ENCODE assay signal across 8 cellular contexts in genomic region chr9:109014267-109015025, GRCh38. TPM values are rescaled to one million over a fixed set of nuclear protein-coding genes. Genes with fewer than 3 reads are reported as not detected.
DNase-seq lines count a peak whose midpoint lies in the region; ATAC-seq and TF ChIP-seq lines count a peak whose summit lies in the region.

No MANE protein-coding gene starts in this region.

- H3K4me3 ChIP-seq in A673 (ENCODE audit: low read depth, low read length, poor library complexity, severe bottlenecking) (peak overlapping the region; percentile 94), Karpas-422 (ENCODE audit: low read length) (no peak overlapping the region), mucosa of descending colon (no peak overlapping the region), lower leg skin (ENCODE audit: low read depth, poor library complexity, severe bottlenecking) (no peak overlapping the region)

- peaks cover 37% of the 10 kb centered on the region for H3K79me2 ChIP-seq in Karpas-422 (ENCODE audit: low read length)

- no peaks in the 10 kb centered on the region for H3K9me3 ChIP-seq in A673 (ENCODE audit: low read depth, low read length, poor library complexity, severe bottlenecking)
- no peaks in the 10 kb centered on the region for H3K9me3 ChIP-seq in Karpas-422 (ENCODE audit: low read length)
- no peaks in the 10 kb centered on the region for H3K9me3 ChIP-seq in mucosa of descending colon

- DNase-seq in A673 (ENCODE audit: low spot score) (peak; percentile 56), Karpas-422 (no peak), dedifferentiated amniotic fluid mesenchymal stem cell (ENCODE audit: extremely low spot score) (peak; percentile 40), mucosa of descending colon (peak in 2 of 3 donors; percentile 22 to 27), NCI-H2196 (lab: John Stamatoyannopoulos, UW; ENCODE audit: unreplicated experiment) (no peak), lower leg skin (ENCODE audit: low spot score in 2 of 2) (no peak)

- no peaks in the 10 kb centered on the region for H4K20me1 ChIP-seq in Karpas-422 (ENCODE audit: insufficient read depth, low read depth, low read length)

- TF ChIP-seq CTCF in A673 (conservative IDR thresholded peaks at IDR 0.05; ENCODE audit: low read depth, low read length), result no peak
- TF ChIP-seq CTCF in mucosa of descending colon (IDR thresholded peaks at IDR 0.05), result no peak
- no peak for TF ChIP-seq CTCF in lower leg skin (IDR thresholded peaks at IDR 0.05)

- H2AFZ ChIP-seq in Karpas-422 (ENCODE audit: low read length), result no peak overlapping the region

- H3K27ac ChIP-seq in A673 (ENCODE audit: low read depth, low read length, poor library complexity, severe bottlenecking), result peak overlapping the region; percentile 68
- peak overlapping the region; percentile 34; the same call in 1 of the 2 replicates for H3K27ac ChIP-seq in Karpas-422 (ENCODE audit: low read length)

- TF ChIP-seq POLR2A in lower leg skin (IDR thresholded peaks at IDR 0.05), result no peak

- H3K9me2 ChIP-seq in Karpas-422 (replicated peaks; ENCODE audit: insufficient read depth, low read length), result no peaks in the 10 kb centered on the region

- no peak overlapping the region for H3K9ac ChIP-seq in Karpas-422 (ENCODE audit: low read length)

- peaks cover 6% of the 10 kb centered on the region for H3K36me3 ChIP-seq in A673 (ENCODE audit: insufficient read depth, low read length, poor library complexity, severe bottlenecking)
- H3K36me3 ChIP-seq in Karpas-422 (ENCODE audit: insufficient read depth, low read length), result peaks cover 2% of the 10 kb centered on the region; the same call in 1 of the 2 replicates
- no peaks in the 10 kb centered on the region for H3K36me3 ChIP-seq in mucosa of descending colon (ENCODE audit: low read depth)

- H3K27me3 ChIP-seq in A673 (replicated peaks; ENCODE audit: insufficient read depth, low read depth, low read length, poor library complexity) (no peaks in the 10 kb centered on the region), Karpas-422 (ENCODE audit: low read length) (no peaks in the 10 kb centered on the region)

- no peak for ATAC-seq in mucosa of descending colon
- no peak for ATAC-seq in GM21360 (IDR thresholded peaks at IDR 0.05; ENCODE audit: unreplicated experiment)
- ATAC-seq in HG03342 (IDR thresholded peaks at IDR 0.05; ENCODE audit: unreplicated experiment), result no peak

- H3K4me1 ChIP-seq in A673 (ENCODE audit: insufficient read depth, low read length, poor library complexity, severe bottlenecking), result peaks cover 33% of the 10 kb centered on the region
- peaks cover 49% of the 10 kb centered on the region for H3K4me1 ChIP-seq in Karpas-422 (ENCODE audit: low read length)
- H3K4me1 ChIP-seq in mucosa of descending colon (ENCODE audit: low read depth), result peaks cover 6% of the 10 kb centered on the region

- CTCF ChIA-PET in A673 (lab: Charles Lee), result no interaction called here

- POLR2A ChIA-PET in A673 (lab: Charles Lee; ENCODE audit: low non-redundant PET), result no interaction called here

- 53 to 54% methylated on average over 11 of the region's 11 CpGs for WGBS in lower leg skin, 2 donors

- BruUV-seq in A673 (replicated peaks; lab: Mats Ljungman, UMichigan), result no TSS peak

- intact Hi-C loops in A673 (cut with micrococcal nuclease; ENCODE audit: unreplicated experiment), result loop anchor here (5.0 kb wide), 1 partner anchor 103 kb away; the partner anchor contains the start of gene TMEM245
- intact Hi-C loops in mucosa of descending colon (cut with DNase I, micrococcal nuclease), result no loop called here
- intact Hi-C loops in lower leg skin (cut with DNase I; ENCODE audit: low total_unique reads), result no loop called here

- H3K4me2 ChIP-seq in Karpas-422 (ENCODE audit: low read depth, low read length, poor library complexity, severe bottlenecking), result peak overlapping the region; percentile 72

RNA-seq across cellular contexts. Expression of gene CTNNAL1, which starts 1.1 kb away (rescaled TPM):
- 72.0 and 72.5 TPM in 2 replicates for total RNA-seq in A673 (2021)
- 26.8 and 31.4 TPM in 2 replicates for total RNA-seq in Karpas-422 (2014; rRNA removed; shearing (Covaris generic); ENCODE audit: low replicate concordance)
- 10 to 100 TPM in 2 of 3 donors, 1 to 10 TPM in 1; 8.3 to 21.9 (median 15.6) TPM for total RNA-seq in mucosa of descending colon
- 10 to 100 TPM; 15.1 to 21.7 (median 17.6) TPM for total RNA-seq in lower leg skin

Comparison
In these comparisons a context has a peak if more than half of its experiments do, and no peak if none do; other contexts are left out.
1. DNase-seq: peak in A673 (single experiment), dedifferentiated amniotic fluid mesenchymal stem cell (single experiment) and mucosa of descending colon (2 of 3); none in Karpas-422 (single experiment), NCI-H2196 (single experiment) and lower leg skin (0 of 2).